Comparison of ENCODE assay signal across 1 cellular context in genomic region chr1:196152975-196153374, GRCh38.
TF ChIP-seq lines count a peak whose summit lies in the region.

No MANE protein-coding gene starts in this region.

TF ChIP-seq in GM12878, 131 proteins besides CTCF, POLR2A, EP300 and RAD21 (continued from another document and continues in another):
- TF ChIP-seq STAT3 (IDR thresholded peaks at IDR 0.05; ENCODE audit: low read depth, low read length) = no peak
- TF ChIP-seq BCL3 (IDR thresholded peaks at IDR 0.05; ENCODE audit: borderline replicate concordance, insufficient read depth, low read depth, low read length, poor library complexity, severe bottlenecking) = no peak
- no peak for TF ChIP-seq SKIL (IDR thresholded peaks at IDR 0.05; ENCODE audit: low read depth, poor library complexity, severe bottlenecking)
- no peak for TF ChIP-seq CHD2 (IDR thresholded peaks at IDR 0.05; ENCODE audit: borderline replicate concordance, low read depth, low read length)
- TF ChIP-seq IRF5 (IDR thresholded peaks at IDR 0.05; ENCODE audit: borderline replicate concordance) = no peak
- TF ChIP-seq NR2C2 (IDR thresholded peaks at IDR 0.05; ENCODE audit: borderline replicate concordance, control insufficient read depth, insufficient read length, low read depth) = no peak
- TF ChIP-seq IKZF2 (IDR thresholded peaks at IDR 0.05) = no peak
- TF ChIP-seq MAX (IDR thresholded peaks at IDR 0.05; ENCODE audit: low read depth, low read length) = no peak
- no peak for TF ChIP-seq SMARCA5 (IDR thresholded peaks at IDR 0.05)
- TF ChIP-seq ATF3 (IDR thresholded peaks at IDR 0.05; ENCODE audit: borderline replicate concordance, extremely low read depth, low read depth, low read length) = no peak
- no peak for TF ChIP-seq IRF3 (IDR thresholded peaks at IDR 0.05)
- TF ChIP-seq TARDBP (IDR thresholded peaks at IDR 0.05; ENCODE audit: borderline replicate concordance) = no peak
- TF ChIP-seq ZNF24 (IDR thresholded peaks at IDR 0.05) = no peak
- TF ChIP-seq PAX5 (IDR thresholded peaks at IDR 0.05; ENCODE audit: borderline replicate concordance, low read depth, low read length) = 0 out of 2 replicates have a peak, but pooled peaks have one; percentile 26
- no peak for TF ChIP-seq TAF1 (IDR thresholded peaks at IDR 0.05; ENCODE audit: borderline replicate concordance, low read depth, low read length)
- TF ChIP-seq SPI1 (IDR thresholded peaks at IDR 0.05; ENCODE audit: borderline replicate concordance, insufficient read depth, low read depth, low read length) = peak; percentile 53; the same call in 1 of the 2 replicates
- TF ChIP-seq MTA2 (IDR thresholded peaks at IDR 0.05; ENCODE audit: low read depth) = peak; percentile 78
- TF ChIP-seq RCOR1 (conservative IDR thresholded peaks at IDR 0.05; ENCODE audit: low read depth, low read length) = no peak
- TF ChIP-seq CUX1 (IDR thresholded peaks at IDR 0.05; ENCODE audit: insufficient replicate concordance, low read depth, low read length) = no peak
- TF ChIP-seq RELB (IDR thresholded peaks at IDR 0.05; ENCODE audit: low read depth) = no peak
- no peak for TF ChIP-seq CHD4 (IDR thresholded peaks at IDR 0.05)
- no peak for TF ChIP-seq NFYA (IDR thresholded peaks at IDR 0.05; ENCODE audit: borderline replicate concordance, low read depth, low read length)
- no peak for TF ChIP-seq SIN3A (IDR thresholded peaks at IDR 0.05; ENCODE audit: low read depth, low read length)
- TF ChIP-seq FOXK2 (IDR thresholded peaks at IDR 0.05) = no peak
- no peak for TF ChIP-seq CEBPZ (IDR thresholded peaks at IDR 0.05; ENCODE audit: low read depth, low read length)
- TF ChIP-seq CEBPB (IDR thresholded peaks at IDR 0.05; ENCODE audit: borderline replicate concordance in 1 of 2, low read depth in 2 of 2, low read length in 2 of 2) = no peak
- TF ChIP-seq TBL1XR1 (IDR thresholded peaks at IDR 0.05; ENCODE audit: low read depth, low read length) = no peak
- TF ChIP-seq ZNF384 (IDR thresholded peaks at IDR 0.05; ENCODE audit: borderline replicate concordance, low read depth, low read length) = no peak
- TF ChIP-seq GATAD2B (conservative IDR thresholded peaks at IDR 0.05; ENCODE audit: low read depth) = no peak
- no peak for TF ChIP-seq MEF2A (IDR thresholded peaks at IDR 0.05; ENCODE audit: insufficient read depth, low read depth, low read length)
- no peak for TF ChIP-seq EGR1 (IDR thresholded peaks at IDR 0.05; ENCODE audit: borderline replicate concordance in 1 of 2, low read depth in 2 of 2, low read length in 2 of 2)
- no peak for TF ChIP-seq ZBTB40 (IDR thresholded peaks at IDR 0.05; ENCODE audit: borderline replicate concordance)
- no peak for TF ChIP-seq KLF5 (IDR thresholded peaks at IDR 0.05; ENCODE audit: partially characterized antibody)
- TF ChIP-seq MEF2B (IDR thresholded peaks at IDR 0.05; ENCODE audit: partially characterized antibody, poor library complexity, severe bottlenecking) = peak; percentile 49
- TF ChIP-seq ESRRA (IDR thresholded peaks at IDR 0.05; ENCODE audit: low read length) = no peak
- no peak for TF ChIP-seq SREBF2 (IDR thresholded peaks at IDR 0.05; ENCODE audit: low read length)
